1 cellular context compared by ENCODE assay signal in the genomic region with DNA sequence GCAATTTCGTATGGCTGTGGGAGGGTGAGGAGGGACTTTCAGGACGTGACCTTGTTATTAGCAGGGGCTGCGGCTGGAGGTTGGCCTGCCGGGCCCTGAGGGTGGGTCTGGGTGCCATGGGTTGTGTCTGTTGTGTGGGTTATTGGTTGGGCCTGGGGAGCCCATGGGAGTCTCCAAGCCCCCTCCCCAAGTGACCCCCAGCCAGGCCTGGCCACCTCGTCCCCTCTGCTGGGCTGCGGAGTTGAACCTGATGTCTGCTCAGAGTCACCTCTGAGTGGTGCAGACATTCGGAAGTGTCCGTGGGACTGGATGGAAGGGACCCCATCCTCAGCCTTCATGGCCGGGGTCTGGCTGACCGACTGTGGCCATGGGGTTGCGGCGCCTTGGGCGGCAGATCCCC.
TF ChIP-seq lines count a peak whose summit lies in the region.

No MANE protein-coding gene starts in this region.

TF ChIP-seq in IMR-90, 13 proteins besides CTCF, POLR2A, EP300 and RAD21 (continued from another document):
- TF ChIP-seq RCOR1 (IDR thresholded peaks at IDR 0.05; ENCODE audit: insufficient replicate concordance, low read length) (no peak), BHLHE40 (IDR thresholded peaks at IDR 0.05; ENCODE audit: low read depth, low read length) (no peak), CEBPB (IDR thresholded peaks at IDR 0.05; ENCODE audit: low read depth, low read length) (no peak), MAFK (IDR thresholded peaks at IDR 0.05; ENCODE audit: low read depth, low read length) (no peak), FOS (IDR thresholded peaks at IDR 0.05; ENCODE audit: low read depth, low read length) (no peak), NFE2L2 (IDR thresholded peaks at IDR 0.05; ENCODE audit: low read depth, low read length) (no peak), SMC3 (IDR thresholded peaks at IDR 0.05; ENCODE audit: low read depth, low read length) (no peak), MXI1 (IDR thresholded peaks at IDR 0.05; ENCODE audit: borderline replicate concordance, low read depth, low read length) (no peak), MAZ (IDR thresholded peaks at IDR 0.05; ENCODE audit: borderline replicate concordance, low read depth, low read length) (no peak), RFX5 (IDR thresholded peaks at IDR 0.05; ENCODE audit: low read depth, low read length) (no peak)
- TF ChIP-seq, protein P1, sequence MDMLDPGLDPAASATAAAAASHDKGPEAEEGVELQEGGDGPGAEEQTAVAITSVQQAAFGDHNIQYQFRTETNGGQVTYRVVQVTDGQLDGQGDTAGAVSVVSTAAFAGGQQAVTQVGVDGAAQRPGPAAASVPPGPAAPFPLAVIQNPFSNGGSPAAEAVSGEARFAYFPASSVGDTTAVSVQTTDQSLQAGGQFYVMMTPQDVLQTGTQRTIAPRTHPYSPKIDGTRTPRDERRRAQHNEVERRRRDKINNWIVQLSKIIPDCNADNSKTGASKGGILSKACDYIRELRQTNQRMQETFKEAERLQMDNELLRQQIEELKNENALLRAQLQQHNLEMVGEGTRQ (IDR thresholded peaks at IDR 0.05; ENCODE audit: low read depth, low read length), result no peak
- TF ChIP-seq, protein P2, sequence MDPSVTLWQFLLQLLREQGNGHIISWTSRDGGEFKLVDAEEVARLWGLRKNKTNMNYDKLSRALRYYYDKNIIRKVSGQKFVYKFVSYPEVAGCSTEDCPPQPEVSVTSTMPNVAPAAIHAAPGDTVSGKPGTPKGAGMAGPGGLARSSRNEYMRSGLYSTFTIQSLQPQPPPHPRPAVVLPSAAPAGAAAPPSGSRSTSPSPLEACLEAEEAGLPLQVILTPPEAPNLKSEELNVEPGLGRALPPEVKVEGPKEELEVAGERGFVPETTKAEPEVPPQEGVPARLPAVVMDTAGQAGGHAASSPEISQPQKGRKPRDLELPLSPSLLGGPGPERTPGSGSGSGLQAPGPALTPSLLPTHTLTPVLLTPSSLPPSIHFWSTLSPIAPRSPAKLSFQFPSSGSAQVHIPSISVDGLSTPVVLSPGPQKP (IDR thresholded peaks at IDR 0.05; ENCODE audit: borderline replicate concordance, low read depth, low read length), result no peak
